8 cellular contexts compared by ENCODE assay signal in genomic region chr2:75896779-75897366, GRCh38.
DNase-seq lines count a peak whose midpoint lies in the region; ATAC-seq and TF ChIP-seq lines count a peak whose summit lies in the region.

No MANE protein-coding gene starts in this region.

- no peak for TF ChIP-seq POLR2A in Peyer's patch (IDR thresholded peaks at IDR 0.05)

- H3K4me1 ChIP-seq in right cardiac atrium (ENCODE audit: control insufficient read depth, insufficient read depth, low read length), result no peaks in the 10 kb centered on the region
- no peaks in the 10 kb centered on the region for H3K4me1 ChIP-seq in Peyer's patch

- H3K9me3 ChIP-seq in right cardiac atrium (ENCODE audit: control insufficient read depth, low read length) (no peaks in the 10 kb centered on the region), Peyer's patch (no peaks in the 10 kb centered on the region)

- H3K9me3 Mint-ChIP-seq in progenitor cell of endocrine pancreas (ENCODE audit: low read depth), result no peaks in the 10 kb centered on the region

- intact Hi-C loops in dorsolateral prefrontal cortex (cut with DNase I) (no loop called here), right cardiac atrium (cut with DNase I) (no loop called here)

- DNase-seq in DMS114 treated with DMSO at 0.1 percent for 48 hours (lab: John Stamatoyannopoulos, UW; ENCODE audit: unreplicated experiment) (peak; percentile 34), NCI-H526 (lab: John Stamatoyannopoulos, UW) (peak; percentile 42 to 69), dorsolateral prefrontal cortex (peak in 2 of 10 donors; percentile 36 to 55), progenitor cell of endocrine pancreas (ENCODE audit: low spot score, unreplicated experiment) (peak; percentile 23), right cardiac atrium (no peak), Peyer's patch (no peak)

- peaks cover 1% of the 10 kb centered on the region for H3K36me3 Mint-ChIP-seq in progenitor cell of endocrine pancreas (ENCODE audit: insufficient read depth)

- H3K36me3 ChIP-seq in Peyer's patch, result no peaks in the 10 kb centered on the region

- no peak overlapping the region for H3K4me3 ChIP-seq in dorsolateral prefrontal cortex
- H3K4me3 ChIP-seq in right cardiac atrium (ENCODE audit: low read length), result no peak overlapping the region
- H3K4me3 ChIP-seq in Peyer's patch, result no peak overlapping the region

- H3K27me3 Mint-ChIP-seq in progenitor cell of endocrine pancreas, result no peaks in the 10 kb centered on the region

- H3K4me1 Mint-ChIP-seq in progenitor cell of endocrine pancreas (ENCODE audit: low read depth), result peaks cover 17% of the 10 kb centered on the region

- no peak overlapping the region for H3K27ac ChIP-seq in dorsolateral prefrontal cortex
- no peak overlapping the region for H3K27ac ChIP-seq in right cardiac atrium (ENCODE audit: low read length)
- no peak overlapping the region for H3K27ac ChIP-seq in Peyer's patch

- peak; percentile 79 for ATAC-seq in GM19324 (IDR thresholded peaks at IDR 0.05; ENCODE audit: low FRiP score, unreplicated experiment)
- ATAC-seq in HG03108 (IDR thresholded peaks at IDR 0.05; ENCODE audit: unreplicated experiment), result peak; percentile 67
- ATAC-seq in right cardiac atrium, result no peak

- TF ChIP-seq CTCF in dorsolateral prefrontal cortex (IDR thresholded peaks at IDR 0.05 in 54 of 56, conservative IDR thresholded peaks at IDR 0.05 in 2 of 56; ENCODE audit: low read depth in 1 of 56, partially characterized antibody in 56 of 56) (peak in 54 of 56 donors; percentile 25 to 81 (median 58)), progenitor cell of endocrine pancreas (IDR thresholded peaks at IDR 0.05; ENCODE audit: unreplicated experiment) (peak; percentile 79), Peyer's patch (IDR thresholded peaks at IDR 0.05) (peak in 3 of 6 experiments; percentile 5 to 36 (median 24))

- no peaks in the 10 kb centered on the region for H3K27me3 ChIP-seq in dorsolateral prefrontal cortex
- H3K27me3 ChIP-seq in right cardiac atrium (ENCODE audit: control insufficient read depth, insufficient read depth), result no peaks in the 10 kb centered on the region
- H3K27me3 ChIP-seq in Peyer's patch, result no peaks in the 10 kb centered on the region

- no peak overlapping the region for H3K27ac Mint-ChIP-seq in progenitor cell of endocrine pancreas

- whole genome bisulfite sequencing in right cardiac atrium, result 28% methylated on average over 5 of the region's 5 CpGs

- H3K4me3 Mint-ChIP-seq in progenitor cell of endocrine pancreas (ENCODE audit: low read depth), result no peak overlapping the region

Comparison
In these comparisons a context has a peak if more than half of its experiments do, and no peak if none do; other contexts are left out.
1. DNase-seq: peak in DMS114 treated with DMSO at 0.1 percent for 48 hours (single experiment), NCI-H526 (2 of 2) and progenitor cell of endocrine pancreas (single experiment); none in right cardiac atrium (0 of 3) and Peyer's patch (0 of 3).
2. ATAC-seq: peak in GM19324 (single experiment) and HG03108 (single experiment); none in right cardiac atrium (0 of 2).